In the genomic region with DNA sequence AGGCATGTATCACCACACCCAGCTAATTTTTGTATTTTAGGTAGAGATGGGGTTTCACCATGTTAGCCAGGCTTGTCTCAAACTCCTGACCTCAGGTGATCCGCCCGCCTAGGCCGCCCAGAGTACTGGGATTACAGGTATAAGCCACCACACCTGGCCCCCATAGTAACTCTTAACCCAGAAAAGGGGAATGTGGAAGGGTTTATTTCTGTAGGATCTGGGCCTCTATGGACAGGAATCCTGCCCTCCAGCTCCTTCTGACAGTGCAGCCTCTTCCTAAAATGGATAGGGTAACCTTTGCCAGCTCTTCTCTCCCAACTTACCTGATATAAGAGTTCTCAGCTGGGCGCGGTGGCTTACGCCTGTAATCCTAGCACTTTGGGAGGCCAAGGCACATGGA, we compare ENCODE assay signal across 7 cellular contexts. TPM values are rescaled to one million over a fixed set of nuclear protein-coding genes. Genes with fewer than 3 reads are reported as not detected.
A peak's percentile ranks its signal among the peaks of the same experiment; 100 is the strongest.
DNase-seq lines count a peak whose midpoint lies in the region; ATAC-seq and TF ChIP-seq lines count a peak whose summit lies in the region.
"Not testable (repeated sequence)": the region's sequence is repeated elsewhere in the genome, so short reads cannot be mapped to it uniquely, and the experiment has no call there.
"Had no signal": no experiment of that assay in that cellular context is flagged by ENCODE, and none has a peak within 500 bp of the region (broad histone marks: within the 10 kb centered on the region; RNA-seq: fewer than 3 reads in every experiment).

No MANE protein-coding gene starts in this region.

- not testable (repeated sequence) for H3K36me3 Mint-ChIP-seq in stimulated activated naive B cell treated with anti-CD40 and anti-IgM and Interleukin-4, amounts not matched to agents 10 μg/mL and 1 μg/mL and 100 μg/mL, for 72 hours

- not testable (repeated sequence) for H3K36me3 ChIP-seq in trophoblast cell (ENCODE audit: control insufficient read depth in 1 of 2, insufficient read depth in 2 of 2, low read length in 2 of 2); sigmoid colon; spleen

- not testable (repeated sequence) for H3K4me3 Mint-ChIP-seq in stimulated activated naive B cell treated with anti-CD40 and anti-IgM and Interleukin-4, amounts not matched to agents 10 μg/mL and 1 μg/mL and 100 μg/mL, for 72 hours

- DNase-seq in coronary artery (ENCODE audit: low spot score), result peak; percentile 43
- peak; percentile 93 to 95 for DNase-seq in trophoblast cell
- DNase-seq in sigmoid colon, result peak; percentile 27
- peak; percentile 41 for DNase-seq in spleen
- DNase-seq in stimulated activated naive B cell treated with anti-CD40 and anti-IgM and Interleukin-4, amounts not matched to agents 10 μg/mL and 1 μg/mL and 100 μg/mL, for 72 hours, result not testable (repeated sequence)

- not testable (repeated sequence) for TF ChIP-seq POLR2A in sigmoid colon (IDR thresholded peaks at IDR 0.05); spleen (IDR thresholded peaks at IDR 0.05)

- not testable (repeated sequence) for H2BK5ac ChIP-seq in trophoblast cell (ENCODE audit: low read depth, low read length, poor library complexity)

- not testable (repeated sequence) for H3K27me3 ChIP-seq in trophoblast cell (ENCODE audit: insufficient read depth, low read length); sigmoid colon; spleen (replicated peaks in 1 of 7)

- H3K27ac ChIP-seq in coronary artery; trophoblast cell (ENCODE audit: low read depth, low read length); sigmoid colon; spleen: not testable (repeated sequence)

- not testable (repeated sequence) for ATAC-seq in stimulated activated naive B cell treated with anti-CD40 and anti-IgM and Interleukin-4, amounts not matched to agents 10 μg/mL and 1 μg/mL and 100 μg/mL, for 72 hours (replicated peaks)

- H2BK12ac ChIP-seq in trophoblast cell (ENCODE audit: low read length), result not testable (repeated sequence)

- intact Hi-C loops in sigmoid colon (cut with DNase I); spleen (cut with DNase I; ENCODE audit: low total_unique reads): not testable (repeated sequence)

- not testable (repeated sequence) for H3K4ac ChIP-seq in trophoblast cell (ENCODE audit: low read depth, low read length)

- not testable (repeated sequence) for H4K91ac ChIP-seq in trophoblast cell (ENCODE audit: low read depth, low read length)

- H3K4me2 ChIP-seq in trophoblast cell (ENCODE audit: low read length), result not testable (repeated sequence)

- H3K9ac ChIP-seq in trophoblast cell (ENCODE audit: low read length), result not testable (repeated sequence)

- not testable (repeated sequence) for TF ChIP-seq CTCF in coronary artery (IDR thresholded peaks at IDR 0.05); sigmoid colon (IDR thresholded peaks at IDR 0.05); spleen (IDR thresholded peaks at IDR 0.05 in 8 of 11, conservative IDR thresholded peaks at IDR 0.05 in 3 of 11)

- H3K27me3 Mint-ChIP-seq in stimulated activated naive B cell treated with anti-CD40 and anti-IgM and Interleukin-4, amounts not matched to agents 10 μg/mL and 1 μg/mL and 100 μg/mL, for 72 hours, result not testable (repeated sequence)

- not testable (repeated sequence) for H3K9me3 ChIP-seq in trophoblast cell (ENCODE audit: insufficient read depth, low read depth, low read length); sigmoid colon; spleen

- not testable (repeated sequence) for H3K14ac ChIP-seq in trophoblast cell (ENCODE audit: low read length)

- not testable (repeated sequence) for TF ChIP-seq EP300 in sigmoid colon (IDR thresholded peaks at IDR 0.05)

- H3K23ac ChIP-seq in trophoblast cell (ENCODE audit: low read length), result not testable (repeated sequence)

- not testable (repeated sequence) for H2AFZ ChIP-seq in trophoblast cell (ENCODE audit: insufficient read depth, low read length, poor library complexity)

- not testable (repeated sequence) for H3K79me2 ChIP-seq in trophoblast cell (ENCODE audit: control insufficient read depth, insufficient read depth, low read length, poor library complexity)

- not testable (repeated sequence) for H3K79me1 ChIP-seq in trophoblast cell (ENCODE audit: low read length)

- not testable (repeated sequence) for H3K18ac ChIP-seq in trophoblast cell (ENCODE audit: low read length)

- peaks cover 9 to 15% of the 10 kb centered on the region in 2 donors for H3K4me1 Mint-ChIP-seq in stimulated activated naive B cell treated with anti-CD40 and anti-IgM and Interleukin-4, amounts not matched to agents 10 μg/mL and 1 μg/mL and 100 μg/mL, for 72 hours

- peaks cover 4 to 16% of the 10 kb centered on the region in 2 experiments for H3K4me1 ChIP-seq in trophoblast cell (ENCODE audit: control insufficient read depth in 1 of 2, insufficient read depth in 2 of 2, low read length in 2 of 2)
- peaks cover 0 to 16% (median 13%) of the 10 kb centered on the region in 4 donors for H3K4me1 ChIP-seq in sigmoid colon
- H3K4me1 ChIP-seq in spleen, result peaks cover 10 to 21% (median 18%) of the 10 kb centered on the region in 6 donors

- H2AK5ac ChIP-seq in trophoblast cell (ENCODE audit: low read length), result not testable (repeated sequence)

- peak overlapping the region; percentile 31 for H3K27ac Mint-ChIP-seq in stimulated activated naive B cell treated with anti-CD40 and anti-IgM and Interleukin-4, amounts not matched to agents 10 μg/mL and 1 μg/mL and 100 μg/mL, for 72 hours

- not testable (repeated sequence) for H3K9me3 Mint-ChIP-seq in stimulated activated naive B cell treated with anti-CD40 and anti-IgM and Interleukin-4, amounts not matched to agents 10 μg/mL and 1 μg/mL and 100 μg/mL, for 72 hours

- not testable (repeated sequence) for H4K12ac ChIP-seq in trophoblast cell (ENCODE audit: low read depth, low read length)

- H2BK120ac ChIP-seq in trophoblast cell (ENCODE audit: insufficient read depth, low read length, poor library complexity), result not testable (repeated sequence)

- no CpG with 5 or more reads among the region's 6 CpGs for WGBS in trophoblast cell (ENCODE audit: extremely low coverage, insufficient coverage, insufficient read length)
- 97 to 98% methylated on average over 6 of the region's 6 CpGs for WGBS in sigmoid colon, 2 donors
- WGBS in spleen, 5 donors, result 91 to 98% (median 96%) methylated on average over 6 of the region's 6 CpGs

- H4K8ac ChIP-seq in trophoblast cell (ENCODE audit: low read depth, low read length), result not testable (repeated sequence)

- H3K4me3 ChIP-seq in coronary artery; trophoblast cell (ENCODE audit: low read depth, low read length); sigmoid colon; spleen: not testable (repeated sequence)

RNA-seq across cellular contexts. Expression of a gene that starts 10.5 kb away (rescaled TPM):
- polyA plus RNA-seq in trophoblast cell (2013), result 237 TPM in 2 replicates
- total RNA-seq in sigmoid colon (100 to 1,000 TPM in 3 of 4 donors, 10 to 100 TPM in 1; 72.9 to 119 (median 110) TPM), spleen (100 to 1,000 TPM; 113 to 154 (median 136) TPM)
- polyA plus RNA-seq in sigmoid colon (100 to 1,000 TPM in 2 of 3 donors, 10 to 100 TPM in 1; 74.2 to 245 (median 114) TPM), spleen (100 to 1,000 TPM; 193 to 203 (median 200) TPM)

RNA-seq across cellular contexts. Expression of a gene that starts 11.0 kb away (rescaled TPM):
- 0.81 and 0.85 TPM in 2 replicates for polyA plus RNA-seq in trophoblast cell (2013)
- 1 to 10 TPM in 1 of 4 donors, under 1 TPM in 3; 0.16 to 3.0 (median 0.52) TPM for total RNA-seq in sigmoid colon
- polyA plus RNA-seq in sigmoid colon, result under 1 TPM in 2 of 3 donors, not detected in 1; 0.60 to 0.92 TPM
- 1 to 10 TPM in 6 of 7 donors, under 1 TPM in 1; 0.83 to 3.6 (median 1.6) TPM for total RNA-seq in spleen
- polyA plus RNA-seq in spleen, result under 1 TPM; 0.35 to 0.77 (median 0.46) TPM
- polyA plus RNA-seq: CD14-positive monocyte had no signal

RNA-seq across cellular contexts. Expression of a gene that starts 22.3 kb away (rescaled TPM):
- 143 and 148 TPM in 2 replicates for polyA plus RNA-seq in trophoblast cell (2013)
- 100 to 1,000 TPM in 3 of 4 donors, 10 to 100 TPM in 1; 29.2 to 144 (median 127) TPM for total RNA-seq in sigmoid colon
- 100 to 1,000 TPM; 143 to 220 (median 196) TPM for polyA plus RNA-seq in sigmoid colon
- total RNA-seq in spleen, result 10 to 100 TPM; 25.0 to 62.4 (median 49.9) TPM
- 100 to 1,000 TPM; 205 to 262 (median 229) TPM for polyA plus RNA-seq in spleen

RNA-seq across cellular contexts. Expression of a gene that starts 27.0 kb away (rescaled TPM):
- 39.1 and 39.3 TPM in 2 replicates for polyA plus RNA-seq in trophoblast cell (2013)
- 10 to 100 TPM in 3 of 4 donors, 1 to 10 TPM in 1; 8.0 to 21.4 (median 14.0) TPM for total RNA-seq in sigmoid colon
- polyA plus RNA-seq in sigmoid colon, result 100 to 1,000 TPM in 1 of 3 donors, 10 to 100 TPM in 2; 46.8 to 151 (median 77.4) TPM
- total RNA-seq in spleen, result 10 to 100 TPM; 28.4 to 41.4 (median 38.2) TPM
- 10 to 100 TPM; 60.1 to 73.8 (median 72.5) TPM for polyA plus RNA-seq in spleen

RNA-seq across cellular contexts. Expression of a gene that starts 35.0 kb away (rescaled TPM):
- polyA plus RNA-seq in trophoblast cell (2013), result 81.6 and 84.2 TPM in 2 replicates
- total RNA-seq in sigmoid colon, result 10 to 100 TPM; 15.5 to 22.5 (median 16.4) TPM
- polyA plus RNA-seq in sigmoid colon, result 100 to 1,000 TPM in 1 of 3 donors, 10 to 100 TPM in 2; 34.7 to 112 (median 48.1) TPM
- total RNA-seq in spleen, result 10 to 100 TPM in 5 of 7 donors, 1 to 10 TPM in 2; 8.0 to 19.4 (median 10.3) TPM
- polyA plus RNA-seq in spleen, result 1 to 10 TPM; 3.7 to 8.0 (median 7.8) TPM
- total RNA-seq: B cell had no signal
- polyA plus RNA-seq: CD14-positive monocyte had no signal
